ENCODE assay signal across 8 cellular contexts in genomic region chr21:33071878-33072306, GRCh38. TPM values are rescaled to one million over a fixed set of nuclear protein-coding genes. Genes with fewer than 3 reads are reported as not detected.
DNase-seq lines count a peak whose midpoint lies in the region; TF ChIP-seq lines count a peak whose summit lies in the region.

No MANE protein-coding gene starts in this region.

- H3K27me3 ChIP-seq in Peyer's patch (peaks cover 0 to 32% of the 10 kb centered on the region in 2 donors), esophagus (ENCODE audit: control insufficient read depth in 1 of 2, insufficient read depth in 2 of 2, low read length in 2 of 2) (peaks cover 3 to 25% of the 10 kb centered on the region in 2 donors), parathyroid adenoma (ENCODE audit: control insufficient read depth, insufficient read depth, low read length) (no peaks in the 10 kb centered on the region)

- no peak overlapping the region for H2AFZ ChIP-seq in parathyroid adenoma

- TF ChIP-seq CTCF in Peyer's patch (IDR thresholded peaks at IDR 0.05) (no peak), parathyroid adenoma (IDR thresholded peaks at IDR 0.05) (no peak)

- no peaks in the 10 kb centered on the region for H3K79me2 ChIP-seq in parathyroid adenoma

- no peaks in the 10 kb centered on the region for H3K36me3 ChIP-seq in Peyer's patch
- no peaks in the 10 kb centered on the region for H3K36me3 ChIP-seq in esophagus (ENCODE audit: control insufficient read depth in 2 of 2, insufficient read depth in 2 of 2, low read length in 1 of 2)
- no peaks in the 10 kb centered on the region for H3K36me3 ChIP-seq in parathyroid adenoma (ENCODE audit: control insufficient read depth, insufficient read depth, low read length)

- H3K9me3 ChIP-seq in Peyer's patch (peaks cover 0 to 11% (median 3%) of the 10 kb centered on the region in 4 donors), esophagus (ENCODE audit: control insufficient read depth in 2 of 2, insufficient read depth in 1 of 2, low read depth in 1 of 2, low read length in 1 of 2) (no peaks in the 10 kb centered on the region), parathyroid adenoma (ENCODE audit: control insufficient read depth, low read length) (no peaks in the 10 kb centered on the region)

- 4 to 9% methylated on average over 33 of the region's 33 CpGs for WGBS in esophagus, 2 donors

- no peak overlapping the region for H3K9ac ChIP-seq in parathyroid adenoma

- H3K27ac ChIP-seq in Peyer's patch (no peak overlapping the region), esophagus (ENCODE audit: low read depth in 2 of 2, low read length in 1 of 2) (no peak overlapping the region), parathyroid adenoma (no peak overlapping the region)

- H3K4me3 ChIP-seq in Peyer's patch = peak overlapping the region in 3 of 4 donors; percentile 30 to 47 (median 35)
- H3K4me3 ChIP-seq in esophagus (ENCODE audit: low read depth in 1 of 2, low read length in 2 of 2) = peak overlapping the region; percentile 6 to 37
- peak overlapping the region; percentile 45 for H3K4me3 ChIP-seq in parathyroid adenoma (ENCODE audit: low read depth, low read length)

- H3K4me1 ChIP-seq in Peyer's patch (peaks cover 0 to 25% (median 6%) of the 10 kb centered on the region in 4 donors), esophagus (ENCODE audit: control insufficient read depth in 2 of 2, insufficient read depth in 2 of 2, low read length in 1 of 2) (peaks cover 5 to 15% of the 10 kb centered on the region in 2 donors), parathyroid adenoma (no peaks in the 10 kb centered on the region)

- no peak for TF ChIP-seq POLR2A in Peyer's patch (IDR thresholded peaks at IDR 0.05)

- DNase-seq in ELF-1 (ENCODE audit: low read depth, low spot score) = peak; percentile 42
- no peak for DNase-seq in Peyer's patch
- DNase-seq in NCI-H1417 (lab: John Stamatoyannopoulos, UW) = no peak
- DNase-seq in NCI-H345 treated with DMSO at 0.1 percent for 48 hours (lab: John Stamatoyannopoulos, UW; ENCODE audit: unreplicated experiment) = no peak
- no peak for DNase-seq in ecto neural progenitor cell (ENCODE audit: low spot score)
- DNase-seq in germinal center (ENCODE audit: low spot score) = no peak

- peak overlapping the region; percentile 75 for H3K4me2 ChIP-seq in parathyroid adenoma (ENCODE audit: low read length)

RNA-seq across cellular contexts. Expression of gene OLIG1, which starts 2.0 kb away (rescaled TPM):
- not detected for total RNA-seq in Peyer's patch
- under 1 TPM in 1 of 2 donors, not detected in 1; 0.01 TPM for polyA plus RNA-seq in esophagus

RNA-seq across cellular contexts. Expression of gene OLIG2, which starts 46.2 kb away (rescaled TPM):
- total RNA-seq in Peyer's patch = not detected
- polyA plus RNA-seq in esophagus = not detected
